1 cellular context compared by ENCODE assay signal in the genomic region with DNA sequence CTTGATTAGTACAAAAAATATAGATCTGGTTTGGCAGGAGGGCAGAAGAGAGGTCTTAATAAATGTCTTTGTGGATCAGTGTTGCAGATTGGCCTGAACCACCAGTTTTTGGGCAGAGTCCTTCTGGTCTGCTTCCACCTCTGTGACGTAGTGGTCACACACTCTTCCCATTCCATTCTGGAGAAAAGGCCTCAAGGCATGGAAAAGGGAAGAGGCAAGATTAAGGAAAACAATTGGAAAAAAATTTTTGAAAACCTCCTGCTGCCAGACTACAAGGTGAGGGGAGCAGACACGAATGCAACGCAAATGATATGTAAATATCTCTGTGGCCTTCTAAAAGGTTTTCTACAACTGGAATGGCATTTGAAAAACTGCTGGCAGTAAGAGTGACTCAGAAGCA.
TF ChIP-seq lines count a peak whose summit lies in the region.

No MANE protein-coding gene starts in this region.

TF ChIP-seq in GM23338, 12 proteins besides CTCF, POLR2A, EP300 and RAD21 (continued from another document):
- TF ChIP-seq, protein P1, sequence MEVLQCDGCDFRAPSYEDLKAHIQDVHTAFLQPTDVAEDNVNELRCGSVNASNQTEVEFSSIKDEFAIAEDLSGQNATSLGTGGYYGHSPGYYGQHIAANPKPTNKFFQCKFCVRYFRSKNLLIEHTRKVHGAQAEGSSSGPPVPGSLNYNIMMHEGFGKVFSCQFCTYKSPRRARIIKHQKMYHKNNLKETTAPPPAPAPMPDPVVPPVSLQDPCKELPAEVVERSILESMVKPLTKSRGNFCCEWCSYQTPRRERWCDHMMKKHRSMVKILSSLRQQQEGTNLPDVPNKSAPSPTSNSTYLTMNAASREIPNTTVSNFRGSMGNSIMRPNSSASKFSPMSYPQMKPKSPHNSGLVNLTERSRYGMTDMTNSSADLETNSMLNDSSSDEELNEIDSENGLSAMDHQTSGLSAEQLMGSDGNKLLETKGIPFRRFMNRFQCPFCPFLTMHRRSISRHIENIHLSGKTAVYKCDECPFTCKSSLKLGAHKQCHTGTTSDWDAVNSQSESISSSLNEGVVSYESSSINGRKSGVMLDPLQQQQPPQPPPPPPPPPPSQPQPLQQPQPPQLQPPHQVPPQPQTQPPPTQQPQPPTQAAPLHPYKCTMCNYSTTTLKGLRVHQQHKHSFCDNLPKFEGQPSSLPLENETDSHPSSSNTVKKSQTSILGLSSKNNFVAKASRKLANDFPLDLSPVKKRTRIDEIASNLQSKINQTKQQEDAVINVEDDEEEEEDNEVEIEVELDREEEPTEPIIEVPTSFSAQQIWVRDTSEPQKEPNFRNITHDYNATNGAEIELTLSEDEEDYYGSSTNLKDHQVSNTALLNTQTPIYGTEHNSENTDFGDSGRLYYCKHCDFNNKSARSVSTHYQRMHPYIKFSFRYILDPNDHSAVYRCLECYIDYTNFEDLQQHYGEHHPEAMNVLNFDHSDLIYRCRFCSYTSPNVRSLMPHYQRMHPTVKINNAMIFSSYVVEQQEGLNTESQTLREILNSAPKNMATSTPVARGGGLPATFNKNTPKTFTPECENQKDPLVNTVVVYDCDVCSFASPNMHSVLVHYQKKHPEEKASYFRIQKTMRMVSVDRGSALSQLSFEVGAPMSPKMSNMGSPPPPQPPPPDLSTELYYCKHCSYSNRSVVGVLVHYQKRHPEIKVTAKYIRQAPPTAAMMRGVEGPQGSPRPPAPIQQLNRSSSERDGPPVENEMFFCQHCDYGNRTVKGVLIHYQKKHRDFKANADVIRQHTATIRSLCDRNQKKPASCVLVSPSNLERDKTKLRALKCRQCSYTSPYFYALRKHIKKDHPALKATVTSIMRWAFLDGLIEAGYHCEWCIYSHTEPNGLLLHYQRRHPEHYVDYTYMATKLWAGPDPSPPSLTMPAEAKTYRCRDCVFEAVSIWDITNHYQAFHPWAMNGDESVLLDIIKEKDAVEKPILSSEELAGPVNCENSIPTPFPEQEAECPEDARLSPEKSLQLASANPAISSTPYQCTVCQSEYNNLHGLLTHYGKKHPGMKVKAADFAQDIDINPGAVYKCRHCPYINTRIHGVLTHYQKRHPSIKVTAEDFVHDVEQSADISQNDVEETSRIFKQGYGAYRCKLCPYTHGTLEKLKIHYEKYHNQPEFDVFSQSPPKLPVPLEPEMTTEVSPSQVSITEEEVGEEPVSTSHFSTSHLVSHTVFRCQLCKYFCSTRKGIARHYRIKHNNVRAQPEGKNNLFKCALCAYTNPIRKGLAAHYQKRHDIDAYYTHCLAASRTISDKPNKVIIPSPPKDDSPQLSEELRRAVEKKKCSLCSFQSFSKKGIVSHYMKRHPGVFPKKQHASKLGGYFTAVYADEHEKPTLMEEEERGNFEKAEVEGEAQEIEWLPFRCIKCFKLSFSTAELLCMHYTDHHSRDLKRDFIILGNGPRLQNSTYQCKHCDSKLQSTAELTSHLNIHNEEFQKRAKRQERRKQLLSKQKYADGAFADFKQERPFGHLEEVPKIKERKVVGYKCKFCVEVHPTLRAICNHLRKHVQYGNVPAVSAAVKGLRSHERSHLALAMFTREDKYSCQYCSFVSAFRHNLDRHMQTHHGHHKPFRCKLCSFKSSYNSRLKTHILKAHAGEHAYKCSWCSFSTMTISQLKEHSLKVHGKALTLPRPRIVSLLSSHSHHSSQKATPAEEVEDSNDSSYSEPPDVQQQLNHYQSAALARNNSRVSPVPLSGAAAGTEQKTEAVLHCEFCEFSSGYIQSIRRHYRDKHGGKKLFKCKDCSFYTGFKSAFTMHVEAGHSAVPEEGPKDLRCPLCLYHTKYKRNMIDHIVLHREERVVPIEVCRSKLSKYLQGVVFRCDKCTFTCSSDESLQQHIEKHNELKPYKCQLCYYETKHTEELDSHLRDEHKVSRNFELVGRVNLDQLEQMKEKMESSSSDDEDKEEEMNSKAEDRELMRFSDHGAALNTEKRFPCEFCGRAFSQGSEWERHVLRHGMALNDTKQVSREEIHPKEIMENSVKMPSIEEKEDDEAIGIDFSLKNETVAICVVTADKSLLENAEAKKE (CRISPR knock-in tag; IDR thresholded peaks at IDR 0.05) = no peak
- TF ChIP-seq STAT1 (IDR thresholded peaks at IDR 0.05; ENCODE audit: unreplicated experiment) (no peak), CREB1 (CRISPR knock-in tag; IDR thresholded peaks at IDR 0.05; ENCODE audit: low read depth) (no peak), NANOG (IDR thresholded peaks at IDR 0.05; ENCODE audit: borderline replicate concordance) (no peak)
- TF ChIP-seq, protein P2, sequence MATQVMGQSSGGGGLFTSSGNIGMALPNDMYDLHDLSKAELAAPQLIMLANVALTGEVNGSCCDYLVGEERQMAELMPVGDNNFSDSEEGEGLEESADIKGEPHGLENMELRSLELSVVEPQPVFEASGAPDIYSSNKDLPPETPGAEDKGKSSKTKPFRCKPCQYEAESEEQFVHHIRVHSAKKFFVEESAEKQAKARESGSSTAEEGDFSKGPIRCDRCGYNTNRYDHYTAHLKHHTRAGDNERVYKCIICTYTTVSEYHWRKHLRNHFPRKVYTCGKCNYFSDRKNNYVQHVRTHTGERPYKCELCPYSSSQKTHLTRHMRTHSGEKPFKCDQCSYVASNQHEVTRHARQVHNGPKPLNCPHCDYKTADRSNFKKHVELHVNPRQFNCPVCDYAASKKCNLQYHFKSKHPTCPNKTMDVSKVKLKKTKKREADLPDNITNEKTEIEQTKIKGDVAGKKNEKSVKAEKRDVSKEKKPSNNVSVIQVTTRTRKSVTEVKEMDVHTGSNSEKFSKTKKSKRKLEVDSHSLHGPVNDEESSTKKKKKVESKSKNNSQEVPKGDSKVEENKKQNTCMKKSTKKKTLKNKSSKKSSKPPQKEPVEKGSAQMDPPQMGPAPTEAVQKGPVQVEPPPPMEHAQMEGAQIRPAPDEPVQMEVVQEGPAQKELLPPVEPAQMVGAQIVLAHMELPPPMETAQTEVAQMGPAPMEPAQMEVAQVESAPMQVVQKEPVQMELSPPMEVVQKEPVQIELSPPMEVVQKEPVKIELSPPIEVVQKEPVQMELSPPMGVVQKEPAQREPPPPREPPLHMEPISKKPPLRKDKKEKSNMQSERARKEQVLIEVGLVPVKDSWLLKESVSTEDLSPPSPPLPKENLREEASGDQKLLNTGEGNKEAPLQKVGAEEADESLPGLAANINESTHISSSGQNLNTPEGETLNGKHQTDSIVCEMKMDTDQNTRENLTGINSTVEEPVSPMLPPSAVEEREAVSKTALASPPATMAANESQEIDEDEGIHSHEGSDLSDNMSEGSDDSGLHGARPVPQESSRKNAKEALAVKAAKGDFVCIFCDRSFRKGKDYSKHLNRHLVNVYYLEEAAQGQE (IDR thresholded peaks at IDR 0.05; ENCODE audit: unreplicated experiment) = no peak
